In genomic region chr16:84524936-84525581, GRCh38 we compare ENCODE assay signal across 1 cellular context.
TF ChIP-seq lines count a peak whose summit lies in the region.

No MANE protein-coding gene starts in this region.

TF ChIP-seq in HepG2, 621 proteins besides CTCF, POLR2A, EP300 and RAD21:
- TF ChIP-seq ZNF543 (CRISPR knock-in tag; IDR thresholded peaks at IDR 0.05) (peak; percentile 98), IRF9 (CRISPR knock-in tag; IDR thresholded peaks at IDR 0.05; ENCODE audit: borderline replicate concordance) (0 out of 2 replicates have a peak, but pooled peaks have one; percentile 1), ZNF263 (CRISPR knock-in tag; IDR thresholded peaks at IDR 0.05) (0 out of 2 replicates have a peak, but pooled peaks have one; percentile 32)
